ENCODE assay signal across 13 cellular contexts in the genomic region with DNA sequence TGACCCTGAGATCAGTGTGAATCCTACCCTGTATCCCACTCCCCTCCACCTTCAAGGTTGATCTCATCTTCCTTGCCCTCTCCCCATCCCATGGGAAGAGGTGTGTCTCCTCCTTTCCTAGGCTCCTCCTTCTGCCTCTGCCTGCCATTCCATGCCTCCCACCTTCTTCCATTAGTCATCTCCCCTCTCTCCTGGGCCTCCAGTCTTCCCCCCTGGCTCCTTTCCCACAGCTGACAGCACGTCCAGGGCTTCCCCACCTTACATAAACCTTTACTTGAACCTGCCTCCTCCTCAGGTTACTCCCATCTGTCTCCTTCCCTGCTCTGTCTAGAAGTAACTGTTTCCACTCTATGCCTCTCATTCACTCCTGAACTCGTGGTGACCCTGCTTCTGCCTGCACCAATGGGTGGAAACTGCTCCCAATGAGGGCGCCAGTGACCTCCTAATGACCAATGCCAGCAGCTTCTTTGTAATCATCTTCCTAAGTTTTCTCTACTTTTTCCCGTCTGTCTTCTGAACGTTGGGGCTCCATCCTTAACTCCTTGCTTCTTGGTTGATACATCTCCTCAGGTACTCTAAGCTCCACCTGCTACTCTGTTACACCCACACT.
DNase-seq lines count a peak whose midpoint lies in the region; ATAC-seq and TF ChIP-seq lines count a peak whose summit lies in the region.
"Had no signal": no experiment of that assay in that cellular context is flagged by ENCODE, and none has a peak within 500 bp of the region (broad histone marks: within the 10 kb centered on the region; RNA-seq: fewer than 3 reads in every experiment).

No MANE protein-coding gene starts in this region.

- peak overlapping the region; percentile 59 for H3K27ac Mint-ChIP-seq in osteocyte (ENCODE audit: unreplicated experiment)
- H3K27ac Mint-ChIP-seq in effector memory CD8-positive, alpha-beta T cell, result no peak overlapping the region
- H3K27ac Mint-ChIP-seq: activated naive CD4-positive, alpha-beta T cell treated with anti-CD3 and anti-CD28 coated beads, Interleukin-2, amount 50 U/mL, for 24 hours had no signal

- TF ChIP-seq CTCF in HEK293 (tag by site-specific recombination; IDR thresholded peaks at IDR 0.05), result no peak
- TF ChIP-seq CTCF in RWPE2 (IDR thresholded peaks at IDR 0.05; ENCODE audit: poor library complexity, severe bottlenecking), result no peak
- no peak for TF ChIP-seq CTCF in fibroblast of the aortic adventitia (IDR thresholded peaks at IDR 0.05; ENCODE audit: insufficient read depth, low read length)
- no peak for TF ChIP-seq CTCF in osteocyte (IDR thresholded peaks at IDR 0.05)

- DNase-seq in RWPE2 (ENCODE audit: low spot score) (no peak), fibroblast of the aortic adventitia (ENCODE audit: low read depth) (peak; percentile 54), osteocyte (ENCODE audit: extremely low spot score, unreplicated experiment) (no peak), DMS114 treated with DMSO at 0.1 percent for 48 hours (lab: John Stamatoyannopoulos, UW; ENCODE audit: unreplicated experiment) (no peak), activated gamma-delta T cell treated with Interleukin-2 at 50 U/mL for 16 hours (no peak), NCI-H1436 (lab: John Stamatoyannopoulos, UW) (no peak)
- no peak for DNase-seq in effector memory CD8-positive, alpha-beta T cell
- DNase-seq: left colon; stimulated activated CD4-positive, alpha-beta T cell treated with anti-CD3 and anti-CD28 coated beads, Interleukin-2, amount 100 ng/mL, for 48 hours had no signal

- POLR2A ChIA-PET in HEK293 (lab: Yijun Ruan, JAX), result no interaction called here

- no peak overlapping the region for H3K4me3 Mint-ChIP-seq in osteocyte (ENCODE audit: unreplicated experiment)
- H3K4me3 Mint-ChIP-seq in effector memory CD8-positive, alpha-beta T cell, result no peak overlapping the region
- H3K4me3 Mint-ChIP-seq: activated naive CD4-positive, alpha-beta T cell treated with anti-CD3 and anti-CD28 coated beads, Interleukin-2, amount 50 U/mL, for 24 hours had no signal

- ATAC-seq in RWPE2 (ENCODE audit: low read depth), result peak; percentile 71
- no peak for ATAC-seq in effector memory CD8-positive, alpha-beta T cell (replicated peaks)
- ATAC-seq: left colon had no signal

- H3K27me3 ChIP-seq in RWPE2 (ENCODE audit: insufficient read depth, poor library complexity, severe bottlenecking), result no peaks in the 10 kb centered on the region
- H3K27me3 ChIP-seq: BLaER1, tibial nerve had no signal

- peaks cover 30% of the 10 kb centered on the region for H3K4me1 Mint-ChIP-seq in osteocyte (ENCODE audit: unreplicated experiment)
- H3K4me1 Mint-ChIP-seq in effector memory CD8-positive, alpha-beta T cell (ENCODE audit: low read depth in 2 of 2), result no peaks in the 10 kb centered on the region
- H3K4me1 Mint-ChIP-seq: activated naive CD4-positive, alpha-beta T cell treated with anti-CD3 and anti-CD28 coated beads, Interleukin-2, amount 50 U/mL, for 24 hours had no signal

- H3K4me1 ChIP-seq in HEK293 (ENCODE audit: control insufficient read depth, insufficient read depth, low read length) (no peaks in the 10 kb centered on the region), RWPE2 (ENCODE audit: insufficient read depth, poor library complexity, severe bottlenecking) (no peaks in the 10 kb centered on the region)
- H3K4me1 ChIP-seq: BLaER1 had no signal

- CTCF ChIA-PET in HEK293 (lab: Yijun Ruan, JAX), result no interaction called here

- no peak overlapping the region for H3K4me3 ChIP-seq in HEK293 (ENCODE audit: low read depth, low read length)
- no peak overlapping the region for H3K4me3 ChIP-seq in RWPE2 (ENCODE audit: severe bottlenecking)
- H3K4me3 ChIP-seq in fibroblast of the aortic adventitia (ENCODE audit: low read depth, low read length), result no peak overlapping the region
- H3K4me3 ChIP-seq: BLaER1, tibial nerve had no signal

- no peaks in the 10 kb centered on the region for H3K9me3 Mint-ChIP-seq in osteocyte (ENCODE audit: unreplicated experiment)
- no peaks in the 10 kb centered on the region for H3K9me3 Mint-ChIP-seq in effector memory CD8-positive, alpha-beta T cell
- H3K9me3 Mint-ChIP-seq: activated naive CD4-positive, alpha-beta T cell treated with anti-CD3 and anti-CD28 coated beads, Interleukin-2, amount 50 U/mL, for 24 hours had no signal

- H3K27ac ChIP-seq in HEK293 (ENCODE audit: extremely low read depth, low read depth, low read length) (no peak overlapping the region), RWPE2 (ENCODE audit: poor library complexity, severe bottlenecking) (no peak overlapping the region)
- H3K27ac ChIP-seq: BLaER1 had no signal

- no peaks in the 10 kb centered on the region for H3K27me3 Mint-ChIP-seq in osteocyte (ENCODE audit: unreplicated experiment)
- H3K27me3 Mint-ChIP-seq in effector memory CD8-positive, alpha-beta T cell, result peaks cover 24 to 25% of the 10 kb centered on the region in 2 donors

- peaks cover 6% of the 10 kb centered on the region for H3K36me3 Mint-ChIP-seq in osteocyte (ENCODE audit: unreplicated experiment)
- H3K36me3 Mint-ChIP-seq in effector memory CD8-positive, alpha-beta T cell (ENCODE audit: insufficient read depth), result no peaks in the 10 kb centered on the region
- H3K36me3 Mint-ChIP-seq: activated naive CD4-positive, alpha-beta T cell treated with anti-CD3 and anti-CD28 coated beads, Interleukin-2, amount 50 U/mL, for 24 hours had no signal

- H3K36me3 ChIP-seq in HEK293 (ENCODE audit: control insufficient read depth in 2 of 2, insufficient read depth in 1 of 2, low read length in 2 of 2), result no peaks in the 10 kb centered on the region
- no peaks in the 10 kb centered on the region for H3K36me3 ChIP-seq in RWPE2 (ENCODE audit: low read depth)
- H3K36me3 ChIP-seq: BLaER1, tibial nerve had no signal

- H3K9me3 ChIP-seq in HEK293 (ENCODE audit: control insufficient read depth, insufficient read depth, low read depth, low read length) (no peaks in the 10 kb centered on the region), RWPE2 (ENCODE audit: severe bottlenecking) (no peaks in the 10 kb centered on the region)
- H3K9me3 ChIP-seq: BLaER1, tibial nerve had no signal

TF ChIP-seq in HEK293, 187 proteins besides CTCF, POLR2A, EP300 and RAD21:
- TF ChIP-seq ZNF747 (tag by site-specific recombination; IDR thresholded peaks at IDR 0.05), result no peak
- no peak for TF ChIP-seq ZNF223 (tag by site-specific recombination; IDR thresholded peaks at IDR 0.05)
- TF ChIP-seq ZFHX2 (tag by site-specific recombination; conservative IDR thresholded peaks at IDR 0.05), result 0 out of 2 replicates have a peak, but pooled peaks have one; percentile 38
- TF ChIP-seq, protein P1, sequence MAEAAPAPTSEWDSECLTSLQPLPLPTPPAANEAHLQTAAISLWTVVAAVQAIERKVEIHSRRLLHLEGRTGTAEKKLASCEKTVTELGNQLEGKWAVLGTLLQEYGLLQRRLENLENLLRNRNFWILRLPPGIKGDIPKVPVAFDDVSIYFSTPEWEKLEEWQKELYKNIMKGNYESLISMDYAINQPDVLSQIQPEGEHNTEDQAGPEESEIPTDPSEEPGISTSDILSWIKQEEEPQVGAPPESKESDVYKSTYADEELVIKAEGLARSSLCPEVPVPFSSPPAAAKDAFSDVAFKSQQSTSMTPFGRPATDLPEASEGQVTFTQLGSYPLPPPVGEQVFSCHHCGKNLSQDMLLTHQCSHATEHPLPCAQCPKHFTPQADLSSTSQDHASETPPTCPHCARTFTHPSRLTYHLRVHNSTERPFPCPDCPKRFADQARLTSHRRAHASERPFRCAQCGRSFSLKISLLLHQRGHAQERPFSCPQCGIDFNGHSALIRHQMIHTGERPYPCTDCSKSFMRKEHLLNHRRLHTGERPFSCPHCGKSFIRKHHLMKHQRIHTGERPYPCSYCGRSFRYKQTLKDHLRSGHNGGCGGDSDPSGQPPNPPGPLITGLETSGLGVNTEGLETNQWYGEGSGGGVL (tag by site-specific recombination; IDR thresholded peaks at IDR 0.05), result 0 out of 2 replicates have a peak, but pooled peaks have one; percentile 28
- peak; percentile 46; the same call in 1 of the 2 replicates for TF ChIP-seq EGR2 (tag by site-specific recombination; IDR thresholded peaks at IDR 0.05; ENCODE audit: low read depth)
